ENCODE assay signal across 11 cellular contexts in the genomic region with DNA sequence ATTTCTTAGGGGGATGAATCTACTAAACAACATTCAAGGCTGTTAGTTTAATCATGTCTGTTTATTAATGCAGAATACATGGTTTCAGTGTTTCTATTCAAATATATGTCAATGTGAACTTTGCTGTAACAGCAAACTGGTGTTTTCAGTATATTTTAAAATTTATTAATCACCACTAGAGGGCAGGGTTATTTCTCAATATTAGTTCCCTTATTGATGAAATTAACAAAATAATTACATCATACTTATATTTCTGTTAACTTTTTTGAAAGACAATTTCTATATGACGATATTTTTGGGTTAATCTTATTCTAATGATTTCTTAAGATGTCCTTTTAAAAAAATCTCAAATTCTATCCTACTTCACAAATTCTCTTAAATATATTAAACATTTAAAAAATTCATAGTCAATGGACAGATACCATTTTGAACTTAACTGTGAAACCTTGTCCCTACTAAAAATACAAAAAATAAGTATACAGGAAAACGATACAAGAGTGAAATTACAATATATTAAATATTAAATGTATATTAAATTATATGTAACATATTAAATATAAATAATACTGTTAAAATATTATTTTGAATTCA.
DNase-seq lines count a peak whose midpoint lies in the region; ATAC-seq, FAIRE-seq and TF ChIP-seq lines count a peak whose summit lies in the region.
"Had no signal": no experiment of that assay in that cellular context is flagged by ENCODE, and none has a peak within 500 bp of the region (broad histone marks: within the 10 kb centered on the region; RNA-seq: fewer than 3 reads in every experiment).

No MANE protein-coding gene starts in this region.

- FAIRE-seq in colon (lab: Jason Lieb, UNC) = peak; percentile 64

- no peak for ATAC-seq in mucosa of descending colon

- DNase-seq in NCI-H1105 treated with DMSO at 0.1 percent for 48 hours (lab: John Stamatoyannopoulos, UW) (peak; percentile 40), NCI-H1105 (lab: John Stamatoyannopoulos, UW) (no peak), NCI-H146 (lab: John Stamatoyannopoulos, UW) (peak; percentile 30), prostate gland (ENCODE audit: low spot score) (no peak), mucosa of descending colon (no peak), vagina (ENCODE audit: extremely low spot score in 2 of 2) (no peak)
- no peak for DNase-seq in effector CD8-positive, alpha-beta T cell (lab: John Stamatoyannopoulos, UW)
- DNase-seq: central memory CD4-positive, alpha-beta T cell; MG63 had no signal

- TF ChIP-seq CTCF in prostate gland (IDR thresholded peaks at IDR 0.05) (peak; percentile 6 to 32 (median 22)), mucosa of descending colon (IDR thresholded peaks at IDR 0.05) (no peak), vagina (IDR thresholded peaks at IDR 0.05) (peak in 1 of 3 experiments; percentile 12)

- H3K27ac ChIP-seq in prostate gland = no peak overlapping the region
- no peak overlapping the region for H3K27ac ChIP-seq in vagina

- H3K27me3 ChIP-seq in prostate gland (replicated peaks; ENCODE audit: insufficient read depth) = no peaks in the 10 kb centered on the region
- H3K27me3 ChIP-seq in vagina = no peaks in the 10 kb centered on the region
- H3K27me3 ChIP-seq: MG63 had no signal

- WGBS in prostate gland = 33% methylated on average over 2 of the region's 2 CpGs

- H3K9me3 ChIP-seq in prostate gland = no peaks in the 10 kb centered on the region
- H3K9me3 ChIP-seq in mucosa of descending colon = no peaks in the 10 kb centered on the region
- H3K9me3 ChIP-seq in vagina = no peaks in the 10 kb centered on the region
- H3K9me3 ChIP-seq: MG63 had no signal

- no peak for TF ChIP-seq POLR2A in prostate gland (IDR thresholded peaks at IDR 0.05)
- TF ChIP-seq POLR2A in vagina (IDR thresholded peaks at IDR 0.05) = no peak

- H3K4me3 ChIP-seq in prostate gland (no peak overlapping the region), mucosa of descending colon (no peak overlapping the region), vagina (no peak overlapping the region)
- H3K4me3 ChIP-seq: lung, MG63 had no signal

- H3K4me1 ChIP-seq in prostate gland (replicated peaks) = no peaks in the 10 kb centered on the region
- no peaks in the 10 kb centered on the region for H3K4me1 ChIP-seq in mucosa of descending colon (ENCODE audit: low read depth)
- H3K4me1 ChIP-seq in vagina = no peaks in the 10 kb centered on the region

- no peaks in the 10 kb centered on the region for H3K36me3 ChIP-seq in prostate gland
- H3K36me3 ChIP-seq in mucosa of descending colon (ENCODE audit: low read depth) = no peaks in the 10 kb centered on the region
- H3K36me3 ChIP-seq in vagina = no peaks in the 10 kb centered on the region
- H3K36me3 ChIP-seq: MG63 had no signal

- intact Hi-C loops in prostate gland (cut with DNase I) = no loop called here
- intact Hi-C loops in mucosa of descending colon (cut with DNase I, micrococcal nuclease) = no loop called here
- intact Hi-C loops in vagina (cut with DNase I) = no loop called here

Comparison
In these comparisons a context has a peak if more than half of its experiments do, and no peak if none do; other contexts are left out.
1. DNase-seq: peak in NCI-H1105 treated with DMSO at 0.1 percent for 48 hours (single experiment) and NCI-H146 (single experiment); none in NCI-H1105 (single experiment), prostate gland (single experiment), mucosa of descending colon (0 of 3), effector CD8-positive, alpha-beta T cell (single experiment) and vagina (0 of 2).